19 cellular contexts compared by ENCODE assay signal in genomic region chr5:485113-485942, GRCh38. TPM values are rescaled to one million over a fixed set of nuclear protein-coding genes. Genes with fewer than 3 reads are reported as not detected.
DNase-seq lines count a peak whose midpoint lies in the region; ATAC-seq and TF ChIP-seq lines count a peak whose summit lies in the region.
"Had no signal": no experiment of that assay in that cellular context is flagged by ENCODE, and none has a peak within 500 bp of the region (broad histone marks: within the 10 kb centered on the region; RNA-seq: fewer than 3 reads in every experiment).

No MANE protein-coding gene starts in this region.

- H3K79me2 ChIP-seq in Karpas-422 (ENCODE audit: low read length), result no peaks in the 10 kb centered on the region

- H3K27me3 Mint-ChIP-seq in CD14-positive monocyte (ENCODE audit: low read depth in 3 of 3) (peaks cover 10 to 50% (median 16%) of the 10 kb centered on the region in 3 donors), natural killer cell (ENCODE audit: low read depth in 2 of 2) (no peaks in the 10 kb centered on the region)

- TF ChIP-seq CTCF in CD14-positive monocyte (IDR thresholded peaks at IDR 0.05), result no peak
- no peak for TF ChIP-seq CTCF in RWPE1 (conservative IDR thresholded peaks at IDR 0.05; ENCODE audit: low read depth)
- no peak for TF ChIP-seq CTCF in natural killer cell (IDR thresholded peaks at IDR 0.05)

- no peaks in the 10 kb centered on the region for H3K9me3 ChIP-seq in Karpas-422 (ENCODE audit: low read length)

- H3K4me3 Mint-ChIP-seq in CD14-positive monocyte (peak overlapping the region in 1 of 2 donors; percentile 48), natural killer cell (peak overlapping the region; percentile 37)
- H3K4me3 Mint-ChIP-seq: H9 had no signal

- H3K27ac Mint-ChIP-seq in CD14-positive monocyte, result peak overlapping the region in 4 of 7 donors; percentile 26 to 85 (median 44)
- no peak overlapping the region for H3K27ac Mint-ChIP-seq in natural killer cell
- H3K27ac Mint-ChIP-seq: CD8-positive, alpha-beta T cell; H9 had no signal

- 0 out of 2 replicates have a peak overlapping the region, but pooled peaks have one; percentile 9 for H3K9ac ChIP-seq in Karpas-422 (ENCODE audit: low read length)

- H3K27me3 ChIP-seq in Karpas-422 (ENCODE audit: low read length), result no peaks in the 10 kb centered on the region

- intact Hi-C loops in CD14-positive monocyte (cut with micrococcal nuclease), result no loop called here
- intact Hi-C loops in natural killer cell (cut with micrococcal nuclease), result no loop called here

- H3K4me1 ChIP-seq in Karpas-422 (ENCODE audit: low read length), result peaks cover 16% of the 10 kb centered on the region

- H3K36me3 ChIP-seq in Karpas-422 (ENCODE audit: insufficient read depth, low read length), result no peaks in the 10 kb centered on the region

- H3K4me1 Mint-ChIP-seq in CD14-positive monocyte, result peaks cover 14% of the 10 kb centered on the region
- H3K4me1 Mint-ChIP-seq in natural killer cell, result peaks cover 0 to 6% of the 10 kb centered on the region in 2 donors
- H3K4me1 Mint-ChIP-seq: H9 had no signal

- POLR2A ChIA-PET in RWPE1 (lab: Yijun Ruan, JAX; ENCODE audit: low non-redundant PET), result no interaction called here

- DNase-seq in CD14-positive monocyte (ENCODE audit: low spot score), result no peak
- DNase-seq in Karpas-422, result no peak
- DNase-seq in RWPE1 (ENCODE audit: low spot score), result no peak
- no peak for DNase-seq in natural killer cell
- DNase-seq in Ammon's horn (ENCODE audit: low spot score), result no peak
- no peak for DNase-seq in stimulated activated CD4-positive, alpha-beta T cell treated with anti-CD3 and anti-CD28 coated beads, Interleukin-2, amount 100 ng/mL, for 24 hours
- no peak for DNase-seq in T-helper 1 cell
- DNase-seq: ACHN, AML-193, DMS79, H9, NCI-H1436, NCI-H2029, NCI-H345, NCI-H526 had no signal

- H2AFZ ChIP-seq in Karpas-422 (ENCODE audit: low read length), result no peak overlapping the region

- peak overlapping the region; percentile 49 for H3K4me2 ChIP-seq in Karpas-422 (ENCODE audit: low read depth, low read length, poor library complexity, severe bottlenecking)

- ATAC-seq in natural killer cell, result no peak
- ATAC-seq: Panc1, Right ventricle myocardium inferior had no signal

- no peaks in the 10 kb centered on the region for H4K20me1 ChIP-seq in Karpas-422 (ENCODE audit: insufficient read depth, low read depth, low read length)

- 0 out of 2 replicates have a peak overlapping the region, but pooled peaks have one; percentile 15 for H3K4me3 ChIP-seq in Karpas-422 (ENCODE audit: low read length)
- H3K4me3 ChIP-seq: SK-N-MC had no signal

- CTCF ChIA-PET in RWPE1 (lab: Yijun Ruan, JAX), result no interaction called here

- H3K9me2 ChIP-seq in Karpas-422 (replicated peaks; ENCODE audit: insufficient read depth, low read length), result no peaks in the 10 kb centered on the region

- H3K36me3 Mint-ChIP-seq in CD14-positive monocyte, result no peaks in the 10 kb centered on the region
- no peaks in the 10 kb centered on the region for H3K36me3 Mint-ChIP-seq in natural killer cell
- H3K36me3 Mint-ChIP-seq: CD8-positive, alpha-beta T cell had no signal

- no peak overlapping the region for H3K27ac ChIP-seq in Karpas-422 (ENCODE audit: low read length)
- H3K27ac ChIP-seq in RWPE1, result peak overlapping the region; percentile 5; the same call in 1 of the 2 replicates
- H3K27ac ChIP-seq: SK-N-MC had no signal

- H3K9me3 Mint-ChIP-seq in CD14-positive monocyte (peaks cover 2 to 16% (median 9%) of the 10 kb centered on the region in 7 donors), natural killer cell (no peaks in the 10 kb centered on the region)
- H3K9me3 Mint-ChIP-seq: CD8-positive, alpha-beta T cell; H9 had no signal

RNA-seq across cellular contexts. Expression of gene SLC9A3, which starts 38.9 kb away (rescaled TPM):
- polyA plus RNA-seq in CD14-positive monocyte, result under 1 TPM; 0.31 to 0.42 TPM
- total RNA-seq in Karpas-422 (2014; rRNA removed; shearing (Covaris generic); ENCODE audit: low replicate concordance), result 2.0 and 3.5 TPM in 2 replicates
- 1 to 10 TPM in 1 of 3 donors, under 1 TPM in 2; 0.61 to 1.1 (median 0.73) TPM for total RNA-seq in natural killer cell

RNA-seq across cellular contexts. Expression of gene EXOC3, which starts 42.4 kb away (rescaled TPM):
- polyA plus RNA-seq in CD14-positive monocyte, result 10 to 100 TPM; 33.2 to 53.8 TPM
- total RNA-seq in Karpas-422 (2014; rRNA removed; shearing (Covaris generic); ENCODE audit: low replicate concordance), result 24.4 and 39.8 TPM in 2 replicates
- 10 to 100 TPM; 89.6 to 99.9 (median 96.3) TPM for total RNA-seq in natural killer cell

Comparison
In these comparisons a context has a peak if more than half of its experiments do, and no peak if none do; other contexts are left out.
1. H3K27ac Mint-ChIP-seq: peak in CD14-positive monocyte (4 of 7); none in natural killer cell (0 of 2).